Comparison of ENCODE assay signal across 17 cellular contexts in the genomic region with DNA sequence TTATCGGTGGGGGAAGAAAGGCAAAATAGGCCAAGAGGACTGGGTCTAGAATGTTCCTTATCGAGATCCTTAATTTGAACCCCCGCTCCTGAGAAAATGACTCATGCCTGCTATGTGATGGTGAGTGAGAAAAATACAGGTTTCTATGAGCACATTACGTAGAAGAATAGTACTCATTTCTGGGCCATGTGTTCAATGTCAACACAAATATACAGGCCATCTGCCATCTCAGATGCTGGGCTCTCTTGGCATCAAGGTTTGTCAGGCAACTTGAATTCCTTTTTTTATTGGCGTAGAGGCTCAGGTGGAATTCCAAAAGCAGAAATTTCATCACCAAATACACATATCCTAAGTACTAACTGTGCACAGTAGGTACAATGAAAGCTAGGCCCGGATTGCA.
DNase-seq lines count a peak whose midpoint lies in the region; ATAC-seq and TF ChIP-seq lines count a peak whose summit lies in the region.
"Had no signal": no experiment of that assay in that cellular context is flagged by ENCODE, and none has a peak within 500 bp of the region (broad histone marks: within the 10 kb centered on the region; RNA-seq: fewer than 3 reads in every experiment).

No MANE protein-coding gene starts in this region.

- H3K36me3 Mint-ChIP-seq in activated CD8-positive, alpha-beta memory T cell treated with anti-CD3 and anti-CD28 coated beads, Interleukin-2, amount 10 ng/mL, durations not matched to agents 7 days and 5 days, result no peaks in the 10 kb centered on the region
- H3K36me3 Mint-ChIP-seq in stimulated activated memory B cell treated with anti-CD40 and anti-IgM and Interleukin-4, amounts not matched to agents 10 μg/mL and 1 μg/mL and 100 μg/mL, for 72 hours, result no peaks in the 10 kb centered on the region

- H3K27ac Mint-ChIP-seq in activated CD8-positive, alpha-beta memory T cell treated with anti-CD3 and anti-CD28 coated beads, Interleukin-2, amount 10 ng/mL, durations not matched to agents 7 days and 5 days, result no peak overlapping the region
- peak overlapping the region; percentile 38 for H3K27ac Mint-ChIP-seq in stimulated activated memory B cell treated with anti-CD40 and anti-IgM and Interleukin-4, amounts not matched to agents 10 μg/mL and 1 μg/mL and 100 μg/mL, for 72 hours

- no peak for ATAC-seq in activated CD8-positive, alpha-beta memory T cell treated with anti-CD3 and anti-CD28 coated beads, Interleukin-2, amount 10 ng/mL, durations not matched to agents 7 days and 5 days
- peak; percentile 51 for ATAC-seq in SK-N-SH treated with all-trans-retinoic acid at 6 μM for 48 hours
- ATAC-seq in stimulated activated memory B cell treated with anti-CD40 and anti-IgM and Interleukin-4, amounts not matched to agents 10 μg/mL and 1 μg/mL and 100 μg/mL, for 72 hours, result no peak
- ATAC-seq in GM19328 (IDR thresholded peaks at IDR 0.05; ENCODE audit: unreplicated experiment), result no peak
- ATAC-seq in GM21360 (IDR thresholded peaks at IDR 0.05; ENCODE audit: unreplicated experiment), result no peak
- ATAC-seq in HG03025 (IDR thresholded peaks at IDR 0.05; ENCODE audit: low FRiP score, unreplicated experiment), result no peak
- ATAC-seq: HCT116 had no signal

- peak; percentile 8 for DNase-seq in activated CD8-positive, alpha-beta memory T cell treated with anti-CD3 and anti-CD28 coated beads, Interleukin-2, amount 10 ng/mL, durations not matched to agents 7 days and 5 days
- DNase-seq in activated CD8-positive, alpha-beta memory T cell treated with anti-CD3 and anti-CD28 coated beads, Interleukin-2, amount 50 U/mL, for 4 hours, result no peak
- peak; percentile 82 for DNase-seq in NCI-H1694 treated with DMSO at 0.1 percent for 48 hours (lab: John Stamatoyannopoulos, UW)
- DNase-seq: DMS153, GM23248, NCI-H1417 treated with DMSO at 0.1 percent for 48 hours, NCI-H2029 treated with DMSO at 0.1 percent for 48 hours, NCI-H226, NCI-H526 treated with DMSO at 0.1 percent for 48 hours, OCI-M1, SIG-M5 had no signal

- H3K4me3 Mint-ChIP-seq in activated CD8-positive, alpha-beta memory T cell treated with anti-CD3 and anti-CD28 coated beads, Interleukin-2, amount 10 ng/mL, durations not matched to agents 7 days and 5 days, result no peak overlapping the region
- no peak overlapping the region for H3K4me3 Mint-ChIP-seq in stimulated activated memory B cell treated with anti-CD40 and anti-IgM and Interleukin-4, amounts not matched to agents 10 μg/mL and 1 μg/mL and 100 μg/mL, for 72 hours

- CTCF ChIA-PET in activated CD8-positive, alpha-beta memory T cell treated with anti-CD3 and anti-CD28 coated beads, Interleukin-2, amount 10 ng/mL, durations not matched to agents 7 days and 5 days (lab: Charles Lee), result interaction anchor here (1.3 kb wide), 1 partner anchor 39 kb away, joined by 5 read pairs; no protein-coding TSS in a partner anchor

- no peaks in the 10 kb centered on the region for H3K9me3 Mint-ChIP-seq in activated CD8-positive, alpha-beta memory T cell treated with anti-CD3 and anti-CD28 coated beads, Interleukin-2, amount 10 ng/mL, durations not matched to agents 7 days and 5 days (ENCODE audit: low read depth)
- H3K9me3 Mint-ChIP-seq in stimulated activated memory B cell treated with anti-CD40 and anti-IgM and Interleukin-4, amounts not matched to agents 10 μg/mL and 1 μg/mL and 100 μg/mL, for 72 hours, result no peaks in the 10 kb centered on the region

- peaks cover 58% of the 10 kb centered on the region for H3K27me3 Mint-ChIP-seq in activated CD8-positive, alpha-beta memory T cell treated with anti-CD3 and anti-CD28 coated beads, Interleukin-2, amount 10 ng/mL, durations not matched to agents 7 days and 5 days
- no peaks in the 10 kb centered on the region for H3K27me3 Mint-ChIP-seq in stimulated activated memory B cell treated with anti-CD40 and anti-IgM and Interleukin-4, amounts not matched to agents 10 μg/mL and 1 μg/mL and 100 μg/mL, for 72 hours

- H3K4me1 Mint-ChIP-seq in activated CD8-positive, alpha-beta memory T cell treated with anti-CD3 and anti-CD28 coated beads, Interleukin-2, amount 10 ng/mL, durations not matched to agents 7 days and 5 days, result no peaks in the 10 kb centered on the region
- peaks cover 6% of the 10 kb centered on the region for H3K4me1 Mint-ChIP-seq in stimulated activated memory B cell treated with anti-CD40 and anti-IgM and Interleukin-4, amounts not matched to agents 10 μg/mL and 1 μg/mL and 100 μg/mL, for 72 hours

TF ChIP-seq in SK-N-SH treated with all-trans-retinoic acid at 6 μM for 48 hours, 23 proteins besides CTCF, POLR2A, EP300 and RAD21:
- TF ChIP-seq ZFP30 (CRISPR knock-in tag; IDR thresholded peaks at IDR 0.05) (no peak), ISL1 (CRISPR knock-in tag; IDR thresholded peaks at IDR 0.05) (peak; percentile 75)
